In genomic region chr10:102633282-102633681, GRCh38 we compare ENCODE assay signal across 9 cellular contexts. TPM values are rescaled to one million over a fixed set of nuclear protein-coding genes. Genes with fewer than 3 reads are reported as not detected.
DNase-seq lines count a peak whose midpoint lies in the region; ATAC-seq and TF ChIP-seq lines count a peak whose summit lies in the region.
"Had no signal": no experiment of that assay in that cellular context is flagged by ENCODE, and none has a peak within 500 bp of the region (broad histone marks: within the 10 kb centered on the region; RNA-seq: fewer than 3 reads in every experiment).

No MANE protein-coding gene starts in this region.

- H3K4me1 Mint-ChIP-seq in activated CD4-positive, alpha-beta T cell treated with anti-CD3 and anti-CD28 coated beads for 36 hours, result peaks cover 53% of the 10 kb centered on the region

- CTCF ChIA-PET in activated CD4-positive, alpha-beta T cell treated with anti-CD3 and anti-CD28 coated beads for 36 hours (lab: Charles Lee), result interaction anchor here (0.6 to 0.8 kb wide), 3 partner anchors 28 to 119 kb away, joined by 3 read pairs; no protein-coding TSS in a partner anchor

- H3K36me3 ChIP-seq in adrenal gland (replicated peaks in 1 of 2), result peaks cover 0 to 11% of the 10 kb centered on the region in 2 donors
- H3K36me3 ChIP-seq in thymus (ENCODE audit: control insufficient read depth, insufficient read depth), result peaks cover 25% of the 10 kb centered on the region

- intact Hi-C loops in activated CD4-positive, alpha-beta T cell treated with anti-CD3 and anti-CD28 coated beads for 36 hours (cut with DNase I, micrococcal nuclease), result loop anchor here in 1 of 2 experiments (2.0 to 5.0 kb wide), 2 partner anchors 16 to 1044 kb away; no protein-coding TSS in a partner anchor
- intact Hi-C loops in adrenal gland (cut with DNase I), result no loop called here

- TF ChIP-seq POLR2A in adrenal gland (IDR thresholded peaks at IDR 0.05), result no peak

- POLR2A ChIA-PET in activated CD4-positive, alpha-beta T cell treated with anti-CD3 and anti-CD28 coated beads for 36 hours (lab: Charles Lee), result no interaction called here

- H3K27ac Mint-ChIP-seq in activated CD4-positive, alpha-beta T cell treated with anti-CD3 and anti-CD28 coated beads for 36 hours, result peak overlapping the region; percentile 86

- H3K4me3 Mint-ChIP-seq in activated CD4-positive, alpha-beta T cell treated with anti-CD3 and anti-CD28 coated beads for 36 hours, result no peak overlapping the region

- peak; percentile 87 for ATAC-seq in activated CD4-positive, alpha-beta T cell treated with anti-CD3 and anti-CD28 coated beads for 36 hours
- no peak for ATAC-seq in HG02970 (IDR thresholded peaks at IDR 0.05; ENCODE audit: low FRiP score, unreplicated experiment)
- no peak for ATAC-seq in HG02798 (IDR thresholded peaks at IDR 0.05; ENCODE audit: poor library complexity, unreplicated experiment)

- H3K27me3 ChIP-seq in adrenal gland (no peaks in the 10 kb centered on the region), thymus (ENCODE audit: control insufficient read depth, insufficient read depth) (no peaks in the 10 kb centered on the region)

- peaks cover 22 to 48% of the 10 kb centered on the region in 2 donors for H3K4me1 ChIP-seq in adrenal gland (replicated peaks in 1 of 2)
- peaks cover 18% of the 10 kb centered on the region for H3K4me1 ChIP-seq in thymus (ENCODE audit: control insufficient read depth, insufficient read depth, low read length)

- no peaks in the 10 kb centered on the region for H3K9me3 ChIP-seq in adrenal gland (replicated peaks in 1 of 3)
- no peaks in the 10 kb centered on the region for H3K9me3 ChIP-seq in thymus (ENCODE audit: control insufficient read depth)

- TF ChIP-seq CTCF in adrenal gland (IDR thresholded peaks at IDR 0.05), result no peak

- peak; percentile 77 for DNase-seq in activated CD4-positive, alpha-beta T cell treated with anti-CD3 and anti-CD28 coated beads for 36 hours
- DNase-seq in activated CD4-positive, alpha-beta T cell treated with anti-CD3 and anti-CD28 coated beads for 4 hours, result no peak
- peak in 4 of 7 donors; percentile 48 to 72 (median 62) for DNase-seq in adrenal gland
- peak; percentile 75 for DNase-seq in left kidney (ENCODE audit: low read depth, low spot score)
- DNase-seq in hippocampal formation (lab: John Stamatoyannopoulos, UW), result no peak

- H3K36me3 Mint-ChIP-seq in activated CD4-positive, alpha-beta T cell treated with anti-CD3 and anti-CD28 coated beads for 36 hours (ENCODE audit: low read depth), result no peaks in the 10 kb centered on the region

- H3K4me3 ChIP-seq in adrenal gland, result peak overlapping the region in 1 of 4 donors; percentile 20
- no peak overlapping the region for H3K4me3 ChIP-seq in thymus (ENCODE audit: low read length)

- H3K27me3 Mint-ChIP-seq in activated CD4-positive, alpha-beta T cell treated with anti-CD3 and anti-CD28 coated beads for 36 hours, result no peaks in the 10 kb centered on the region

- peak overlapping the region in 4 of 5 donors; percentile 49 to 88 (median 66) for H3K27ac ChIP-seq in adrenal gland
- peak overlapping the region; percentile 66 for H3K27ac ChIP-seq in thymus (ENCODE audit: low read depth)
- H3K27ac ChIP-seq: KMS-11 had no signal

- no peaks in the 10 kb centered on the region for H3K9me3 Mint-ChIP-seq in activated CD4-positive, alpha-beta T cell treated with anti-CD3 and anti-CD28 coated beads for 36 hours (ENCODE audit: low read depth)

- 4 to 11% (median 7%) methylated on average over 6 of the region's 6 CpGs for WGBS in adrenal gland, 4 donors
- WGBS in thymus, result 48% methylated on average over 6 of the region's 6 CpGs

RNA-seq across cellular contexts. Expression of gene TRIM8, which starts 11.0 kb away (rescaled TPM):
- 10 to 100 TPM; 37.8 to 39.1 TPM for total RNA-seq in activated CD4-positive, alpha-beta T cell treated with anti-CD3 and anti-CD28 coated beads for 36 hours
- 100 to 1,000 TPM in 7 of 8 donors, 10 to 100 TPM in 1; 73.1 to 175 (median 138) TPM for total RNA-seq in adrenal gland
- 10 to 100 TPM; 45.0 to 57.6 (median 53.0) TPM for polyA plus RNA-seq in adrenal gland
- polyA plus RNA-seq in thymus, result 65.5 TPM

Comparison
In these comparisons a context has a peak if more than half of its experiments do, and no peak if none do; other contexts are left out.
1. DNase-seq: peak in activated CD4-positive, alpha-beta T cell treated with anti-CD3 and anti-CD28 coated beads for 36 hours (single experiment), adrenal gland (4 of 7) and left kidney (single experiment); none in activated CD4-positive, alpha-beta T cell treated with anti-CD3 and anti-CD28 coated beads for 4 hours (0 of 2) and hippocampal formation (0 of 2).